8 cellular contexts compared by ENCODE assay signal in genomic region chr11:36455658-36456111, GRCh38. TPM values are rescaled to one million over a fixed set of nuclear protein-coding genes. Genes with fewer than 3 reads are reported as not detected.
DNase-seq lines count a peak whose midpoint lies in the region; ATAC-seq and TF ChIP-seq lines count a peak whose summit lies in the region.

No MANE protein-coding gene starts in this region.

- H3K4me1 ChIP-seq in IMR-90 (ENCODE audit: control insufficient read depth, insufficient read depth, low read length), result peaks cover 34% of the 10 kb centered on the region
- H3K4me1 ChIP-seq in liver (ENCODE audit: control insufficient read depth in 4 of 4, insufficient read depth in 4 of 4, low read length in 3 of 4), result no peaks in the 10 kb centered on the region
- peaks cover 0 to 37% (median 20%) of the 10 kb centered on the region in 4 donors for H3K4me1 ChIP-seq in transverse colon

- TF ChIP-seq POLR2A in IMR-90 (IDR thresholded peaks at IDR 0.05; ENCODE audit: low read depth, low read length), result peak; percentile 58
- no peak for TF ChIP-seq POLR2A in transverse colon (IDR thresholded peaks at IDR 0.05)

- H3K9me3 ChIP-seq in IMR-90 (ENCODE audit: control insufficient read depth, insufficient read depth, low read length), result no peaks in the 10 kb centered on the region
- no peaks in the 10 kb centered on the region for H3K9me3 ChIP-seq in liver (ENCODE audit: control insufficient read depth in 4 of 4, low read length in 3 of 4)
- no peaks in the 10 kb centered on the region for H3K9me3 ChIP-seq in transverse colon

- H3K79me1 ChIP-seq in IMR-90 (ENCODE audit: low read depth in 1 of 2, low read length in 2 of 2), result peaks cover 0 to 9% of the 10 kb centered on the region in 2 experiments; a peak in 1 of 4 replicates

- H2AK5ac ChIP-seq in IMR-90 (ENCODE audit: low read depth, low read length), result peak overlapping the region; percentile 97

- peaks cover 67% of the 10 kb centered on the region for H3K4me1 Mint-ChIP-seq in chondrocyte (ENCODE audit: low read depth)

- peak overlapping the region; percentile 95 for H2BK20ac ChIP-seq in IMR-90 (ENCODE audit: low read depth, low read length)

- dilution Hi-C loops in IMR-90 (cut with HindIII; ENCODE audit: low sequenced_read_pairs, unreplicated experiment), result no loop called here

- peak overlapping the region; percentile 97 for H3K56ac ChIP-seq in IMR-90 (ENCODE audit: extremely low read depth, insufficient read depth, low read length)

- peaks cover 41% of the 10 kb centered on the region for H3K36me3 Mint-ChIP-seq in chondrocyte (ENCODE audit: low read depth)

- peak overlapping the region; percentile 95 for H3K27ac ChIP-seq in IMR-90 (ENCODE audit: insufficient read depth, low read length)
- no peak overlapping the region for H3K27ac ChIP-seq in liver (ENCODE audit: low read depth in 1 of 2, low read length in 2 of 2)
- H3K27ac ChIP-seq in transverse colon, result peak overlapping the region; percentile 60 to 63 (median 62)

- CTCF ChIA-PET in AG04449 (lab: Yijun Ruan, JAX) (interaction anchor here (0.8 to 1.9 kb wide), 10 partner anchors 11 to 164 kb away, joined by 3 to 8 read pairs (median 4); no protein-coding TSS in a partner anchor), IMR-90 (lab: Yijun Ruan, JAX) (interaction anchor here (2.5 kb wide), 1 partner anchor 23 kb away, joined by 10 read pairs; no protein-coding TSS in a partner anchor)

- ATAC-seq in IMR-90 (ENCODE audit: low read depth) (peak; percentile 96), GM21360 (IDR thresholded peaks at IDR 0.05; ENCODE audit: unreplicated experiment) (no peak), GM18520 (IDR thresholded peaks at IDR 0.05; ENCODE audit: unreplicated experiment) (no peak)

- no peaks in the 10 kb centered on the region for H3K27me3 Mint-ChIP-seq in chondrocyte (ENCODE audit: low read depth)

- H2AFZ ChIP-seq in IMR-90 (replicated peaks; ENCODE audit: low read length, poor library complexity), result peak overlapping the region; percentile 95

- TF ChIP-seq CTCF in AG04449 (IDR thresholded peaks at IDR 0.05; ENCODE audit: insufficient read depth, low read length, missing control alignments), result no peak
- TF ChIP-seq CTCF in IMR-90 (conservative IDR thresholded peaks at IDR 0.05; ENCODE audit: low read depth, low read length), result no peak
- TF ChIP-seq CTCF in chondrocyte (IDR thresholded peaks at IDR 0.05), result no peak
- TF ChIP-seq CTCF in liver (IDR thresholded peaks at IDR 0.05; ENCODE audit: low read depth, low read length, missing input control), result no peak
- no peak for TF ChIP-seq CTCF in transverse colon (IDR thresholded peaks at IDR 0.05)

- DNase-seq in AG04449 (ENCODE audit: low read depth, low spot score) (peak; percentile 99), IMR-90 (peak; percentile 98), chondrocyte (ENCODE audit: low spot score) (peak; percentile 97), transverse colon (peak; percentile 24), NCI-H2081 (lab: John Stamatoyannopoulos, UW) (no peak)

- peak overlapping the region; percentile 92 to 96 for H4K8ac ChIP-seq in IMR-90 (ENCODE audit: low read depth in 2 of 2, low read length in 2 of 2)

- WGBS in IMR-90 (ENCODE audit: extremely low coverage in 2 of 2, insufficient read length in 1 of 2), 2 experiments, result 6% methylated on average over 6 of the region's 11 CpGs; no CpG with 5 or more reads in 1 of the 2 experiments
- 82% methylated on average over 11 of the region's 11 CpGs for WGBS in liver
- 77% methylated on average over 11 of the region's 11 CpGs; no CpG with 5 or more reads in 1 of the 2 donors for WGBS in transverse colon (ENCODE audit: low coverage in 1 of 2), 2 donors

- peak overlapping the region; percentile 2; the same call in 1 of the 2 replicates for H3K4me3 ChIP-seq in AG04449 (ENCODE audit: low read depth, low read length)
- no peak overlapping the region for H3K4me3 ChIP-seq in IMR-90 (ENCODE audit: insufficient read depth, low read depth, low read length)
- H3K4me3 ChIP-seq in liver (ENCODE audit: low read depth in 1 of 3, low read length in 3 of 3), result no peak overlapping the region
- H3K4me3 ChIP-seq in transverse colon, result no peak overlapping the region

- intact Hi-C loops in IMR-90 (cut with micrococcal nuclease) (loop anchor here (5.0 kb wide), 1 partner anchor 78 kb away; no protein-coding TSS in a partner anchor), transverse colon (cut with DNase I; ENCODE audit: low total_unique reads) (no loop called here)

- H3K9ac ChIP-seq in IMR-90 (ENCODE audit: low read depth, low read length) (peak overlapping the region; percentile 65), liver (ENCODE audit: low read depth in 1 of 2, low read length in 2 of 2) (no peak overlapping the region)

- TF ChIP-seq EP300 in transverse colon (IDR thresholded peaks at IDR 0.05; ENCODE audit: low read depth), result no peak

- POLR2A ChIA-PET in AG04449 (lab: Yijun Ruan, JAX), result interaction anchor here (0.6 to 2.4 kb wide), 8 partner anchors 8 to 78 kb away, joined by 3 to 22 read pairs (median 8); no protein-coding TSS in a partner anchor
- POLR2A ChIA-PET in IMR-90 (lab: Charles Lee; ENCODE audit: unreplicated experiment), result interaction anchor here (0.6 to 0.7 kb wide), 3 partner anchors 34 to 50 kb away, joined by 3 to 10 read pairs (median 4); no protein-coding TSS in a partner anchor

- H4K5ac ChIP-seq in IMR-90 (ENCODE audit: low read depth, low read length), result peak overlapping the region; percentile 94

- H3K9me1 ChIP-seq in IMR-90 (ENCODE audit: insufficient read depth, low read length), result peaks cover 38% of the 10 kb centered on the region

- peak overlapping the region; percentile 1; the same call in 1 of the 2 replicates for H3K4me2 ChIP-seq in IMR-90 (ENCODE audit: low read depth, low read length)

- no TSS peak for BruUV-seq in IMR-90 (replicated peaks; lab: Mats Ljungman, UMichigan)

- H3K9me3 Mint-ChIP-seq in chondrocyte (ENCODE audit: low read depth), result no peaks in the 10 kb centered on the region

- H3K27me3 ChIP-seq in IMR-90 (ENCODE audit: control insufficient read depth, insufficient read depth, low read length) (no peaks in the 10 kb centered on the region), liver (ENCODE audit: control insufficient read depth in 4 of 4, insufficient read depth in 4 of 4, low read length in 3 of 4) (no peaks in the 10 kb centered on the region), transverse colon (no peaks in the 10 kb centered on the region)

- peak overlapping the region; percentile 97 for H2BK120ac ChIP-seq in IMR-90 (ENCODE audit: low read depth, low read length)

- peak overlapping the region; percentile 98; the same call in 2 of the 3 replicates for H2BK15ac ChIP-seq in IMR-90 (ENCODE audit: low read depth, low read length)

- H4K91ac ChIP-seq in IMR-90 (ENCODE audit: insufficient read depth, low read depth, low read length), result peak overlapping the region; percentile 99

- peak; percentile 38 for TF ChIP-seq RAD21 in IMR-90 (IDR thresholded peaks at IDR 0.05; ENCODE audit: low read length)
- no peak for TF ChIP-seq RAD21 in liver (IDR thresholded peaks at IDR 0.05)

- H4K20me1 ChIP-seq in IMR-90 (ENCODE audit: insufficient read depth, low read length), result no peaks in the 10 kb centered on the region

- peak overlapping the region; percentile 99 for H3K27ac Mint-ChIP-seq in chondrocyte (ENCODE audit: unreplicated experiment)

- H3K4me3 Mint-ChIP-seq in chondrocyte (ENCODE audit: unreplicated experiment), result peak overlapping the region; percentile 52

- H3K36me3 ChIP-seq in IMR-90 (ENCODE audit: control insufficient read depth, insufficient read depth, low read length) (no peaks in the 10 kb centered on the region), liver (ENCODE audit: control insufficient read depth in 4 of 4, insufficient read depth in 3 of 4, low read depth in 1 of 4, low read length in 3 of 4) (no peaks in the 10 kb centered on the region), transverse colon (peaks cover 0 to 7% (median 2%) of the 10 kb centered on the region in 4 donors)

- H2AK9ac ChIP-seq in IMR-90 (replicated peaks; ENCODE audit: low read depth, low read length, poor library complexity), result peak overlapping the region; percentile 92

- in situ Hi-C loops in IMR-90 (cut with MboI; ENCODE audit: low sequenced_read_pairs), result loop anchor here (25.0 kb wide), 1 partner anchor 843 kb away; the partner anchor contains the start of gene FJX1
- in situ Hi-C loops in transverse colon (cut with MboI; ENCODE audit: low pct_ligation_motif_present in 1 of 4, low pct_unique_long_range_greater_than_20kb in 1 of 4, low sequenced_read_pairs in 3 of 4), result no loop called here

- peak overlapping the region; percentile 98 for H3K4ac ChIP-seq in IMR-90 (ENCODE audit: low read depth, low read length)

- peak overlapping the region; percentile 96 for H2BK5ac ChIP-seq in IMR-90 (ENCODE audit: low read depth, low read length, poor library complexity, severe bottlenecking)

- peak overlapping the region; percentile 89 for H3K23ac ChIP-seq in IMR-90 (ENCODE audit: low read depth, low read length)

- peak overlapping the region; percentile 89 for H3K18ac ChIP-seq in IMR-90 (ENCODE audit: low read depth, low read length)

- peak overlapping the region; percentile 96 for H3K14ac ChIP-seq in IMR-90 (replicated peaks; ENCODE audit: low read depth, low read length)

TF ChIP-seq in IMR-90, 13 proteins besides CTCF, POLR2A, EP300 and RAD21 (continues in another document):
- TF ChIP-seq FOS (IDR thresholded peaks at IDR 0.05; ENCODE audit: low read depth, low read length) (peak; percentile 87), MXI1 (IDR thresholded peaks at IDR 0.05; ENCODE audit: borderline replicate concordance, low read depth, low read length) (peak; percentile 69; the same call in 1 of the 2 replicates), RFX5 (IDR thresholded peaks at IDR 0.05; ENCODE audit: low read depth, low read length) (no peak), MAFK (IDR thresholded peaks at IDR 0.05; ENCODE audit: low read depth, low read length) (no peak)

TF ChIP-seq in liver, 16 proteins besides CTCF, POLR2A, EP300 and RAD21:
- TF ChIP-seq JUND (IDR thresholded peaks at IDR 0.05) (no peak), NR2F2 (IDR thresholded peaks at IDR 0.05) (peak; percentile 10), EGR1 (IDR thresholded peaks at IDR 0.05; ENCODE audit: low read depth in 2 of 2) (no peak), HNF4G (IDR thresholded peaks at IDR 0.05) (no peak), ATF3 (IDR thresholded peaks at IDR 0.05) (no peak)

RNA-seq across cellular contexts. Expression of gene TRAF6, which starts 54.4 kb away (rescaled TPM):
- total RNA-seq in IMR-90 (2012; rRNA removed) (15.3 and 17.6 TPM in 2 replicates), chondrocyte (14.4 to 16.0 TPM (median 15.2 TPM) in 3 replicates), liver (1 to 10 TPM; 5.6 to 7.8 TPM), transverse colon (10 to 100 TPM in 2 of 4 donors, 1 to 10 TPM in 1, under 1 TPM in 1; 0.80 to 16.4 (median 10.4) TPM)
- polyA plus RNA-seq in IMR-90 (2012; rRNA removed) (5.6 and 6.0 TPM in 2 replicates), liver (1 to 10 TPM; 2.4 to 5.0 TPM)
- 1.5 and 1.9 TPM in 2 replicates for polyA plus RNA-seq in IMR-90 (2012; cell fraction: cytosol; rRNA removed)
- polyA plus RNA-seq in IMR-90 (2012; cell fraction: nucleus; rRNA removed; ENCODE audit: low replicate concordance), result 1.4 and 10.2 TPM in 2 replicates

Comparison
In these comparisons a context has a peak if more than half of its experiments do, and no peak if none do; other contexts are left out.
1. DNase-seq: peak in AG04449 (single experiment), IMR-90 (single experiment), chondrocyte (single experiment) and transverse colon (single experiment); none in NCI-H2081 (0 of 2).
2. H3K27ac ChIP-seq: peak in IMR-90 (single experiment) and transverse colon (4 of 4); none in liver (0 of 2).